In the genomic region with DNA sequence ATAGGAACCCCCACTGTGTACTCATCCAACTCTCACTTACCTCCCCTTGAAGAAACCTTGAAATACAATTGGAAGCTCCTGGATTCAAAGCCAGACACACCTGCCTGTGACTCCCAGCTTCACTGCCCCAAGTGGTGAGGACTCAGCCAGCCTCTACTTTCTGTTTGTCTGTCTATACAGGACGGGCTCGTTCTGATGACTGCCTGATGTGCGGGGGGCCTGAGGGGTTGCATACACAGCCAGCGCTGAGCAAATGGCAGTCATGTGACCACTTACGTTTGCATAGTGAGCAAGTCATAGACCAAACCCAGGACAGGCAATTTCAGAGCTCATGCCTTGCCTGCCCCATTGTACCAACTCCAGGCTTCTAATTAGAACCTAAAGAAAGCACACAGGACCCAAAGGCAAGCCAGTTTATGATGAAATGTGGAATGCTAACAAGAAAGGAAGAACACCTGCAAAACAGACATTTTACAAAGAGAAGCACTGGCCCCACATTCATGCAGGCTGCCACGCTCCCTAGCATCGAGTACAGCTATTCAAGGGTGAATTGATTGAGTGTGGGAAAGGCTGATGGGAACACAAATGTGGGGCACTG, we compare ENCODE assay signal across 19 cellular contexts.
"Had no signal": no experiment of that assay in that cellular context is flagged by ENCODE, and none has a peak within 500 bp of the region (broad histone marks: within the 10 kb centered on the region; RNA-seq: fewer than 3 reads in every experiment).

No MANE protein-coding gene starts in this region.

- FAIRE-seq: endometrium, islet of Langerhans, TTC549 had no signal

- H3K4me1 ChIP-seq: gastrocnemius medialis, heart right ventricle, sigmoid colon, spleen, suprapubic skin had no signal

- H3K9me3 ChIP-seq: gastrocnemius medialis, heart right ventricle, ovary, sigmoid colon, spleen, suprapubic skin had no signal

- DNase-seq: activated B cell treated with CpG ODN at 0.5 μM for 24 hours; activated CD4-positive, alpha-beta T cell treated with anti-CD3 and anti-CD28 coated beads, Interleukin-2, amount 10 ng/mL, durations not matched to agents 7 days and 5 days; activated CD8-positive, alpha-beta memory T cell treated with anti-CD3 and anti-CD28 coated beads, Interleukin-2, amount 50 U/mL, for 48 hours; activated gamma-delta T cell; activated T-cell treated with anti-CD3 and anti-CD28 coated beads, Interleukin-2, amount 50 U/mL, for 72 hours; gastrocnemius medialis; heart right ventricle; nephron progenitor cell; ovary; sigmoid colon; spleen; trophoblast cell had no signal

- H3K4me3 ChIP-seq: cardiac muscle cell, gastrocnemius medialis, heart right ventricle, lung, ovary, sigmoid colon, spleen, suprapubic skin had no signal

- ATAC-seq: activated naive CD4-positive, alpha-beta T cell treated with anti-CD3 and anti-CD28 coated beads, Interleukin-2, amount 50 U/mL, for 72 hours; activated T-cell treated with anti-CD3 and anti-CD28 coated beads, Interleukin-2, amount 50 U/mL, for 72 hours; gastrocnemius medialis; heart right ventricle had no signal

- H3K27ac ChIP-seq: cardiac muscle cell, gastrocnemius medialis, heart right ventricle, ovary, sigmoid colon, spleen, suprapubic skin had no signal

- H3K36me3 ChIP-seq: cardiac muscle cell, gastrocnemius medialis, heart right ventricle, ovary, sigmoid colon, spleen, suprapubic skin had no signal

- H3K27me3 ChIP-seq: cardiac muscle cell, gastrocnemius medialis, ovary, sigmoid colon had no signal
